Comparison of ENCODE assay signal across 7 cellular contexts in the genomic region with DNA sequence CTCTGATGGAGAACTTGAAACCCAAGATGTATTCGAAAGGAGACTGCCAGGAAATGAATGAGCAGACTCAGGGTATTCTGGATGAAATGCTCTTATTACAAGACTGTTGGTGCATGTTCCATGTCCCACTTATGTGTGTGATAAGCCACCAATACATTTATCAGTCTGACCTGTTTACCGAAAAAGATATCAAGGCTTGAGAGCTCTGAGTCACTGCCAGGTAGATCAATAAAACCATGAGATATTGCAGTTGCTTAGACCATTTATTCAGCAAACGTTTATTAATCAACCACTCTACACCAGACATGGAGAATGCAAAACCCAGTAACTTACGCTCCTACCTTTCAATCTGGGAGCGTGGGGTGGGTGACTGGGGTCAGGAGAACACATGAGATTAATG. TPM values are rescaled to one million over a fixed set of nuclear protein-coding genes. Genes with fewer than 3 reads are reported as not detected.
"Had no signal": no experiment of that assay in that cellular context is flagged by ENCODE, and none has a peak within 500 bp of the region (broad histone marks: within the 10 kb centered on the region; RNA-seq: fewer than 3 reads in every experiment).

No MANE protein-coding gene starts in this region.

- DNase-seq: GM23248, GOT3, H7 had no signal

- H3K36me3 ChIP-seq: HAP-1 had no signal

- ATAC-seq: HepG2 had no signal

- H3K4me1 ChIP-seq: HAP-1 had no signal

- H3K27ac ChIP-seq: GM23248, HL-60 had no signal

- H3K4me3 ChIP-seq: GM23248, HAP-1 had no signal

- FAIRE-seq: HepG2 had no signal

RNA-seq across cellular contexts. Expression of gene CEMIP, which starts 17.3 kb away (rescaled TPM):
- polyA plus RNA-seq: IgD-negative memory B cell had no signal
